27 cellular contexts compared by ENCODE assay signal in the genomic region with DNA sequence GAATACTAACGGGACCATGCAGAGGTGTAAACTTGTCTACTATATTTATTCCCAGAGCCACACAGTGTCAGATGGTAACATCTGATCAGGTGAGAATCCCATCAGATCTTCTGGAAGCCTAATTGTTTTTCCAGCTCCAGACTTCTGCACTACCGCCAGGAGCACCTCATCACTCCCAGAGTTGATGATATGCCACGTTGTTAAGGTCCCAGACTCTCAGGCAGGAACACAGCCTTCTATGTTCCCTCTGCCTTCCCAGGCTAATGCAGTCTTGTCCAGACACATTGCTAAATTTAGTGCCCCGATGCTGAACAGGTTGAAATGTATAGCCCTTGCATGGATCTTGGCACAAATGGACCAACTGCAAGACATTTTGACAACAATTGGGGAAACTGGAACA.
"Had no signal": no experiment of that assay in that cellular context is flagged by ENCODE, and none has a peak within 500 bp of the region (broad histone marks: within the 10 kb centered on the region; RNA-seq: fewer than 3 reads in every experiment).

No MANE protein-coding gene starts in this region.

- H3K4me3 ChIP-seq: adrenal gland, body of pancreas, coronary artery had no signal

- H3K4me1 ChIP-seq: adrenal gland, body of pancreas had no signal

- H3K9me3 ChIP-seq: adrenal gland, body of pancreas had no signal

- H3K36me3 ChIP-seq: adrenal gland had no signal

- H3K27ac ChIP-seq: adrenal gland, body of pancreas, coronary artery, dorsolateral prefrontal cortex had no signal

- ATAC-seq: activated CD4-positive, alpha-beta T cell treated with anti-CD3 and anti-CD28 coated beads for 36 hours; activated CD8-positive, alpha-beta memory T cell treated with anti-CD3 and anti-CD28 coated beads, Interleukin-2, amount 10 ng/mL, durations not matched to agents 7 days and 5 days; activated CD8-positive, alpha-beta T cell treated with anti-CD3 and anti-CD28 coated beads, Interleukin-2, amount 10 ng/mL, durations not matched to agents 7 days and 5 days; activated naive CD8-positive, alpha-beta T cell treated with anti-CD3 and anti-CD28 coated beads, Interleukin-2, amount 50 U/mL, for 24 hours; body of pancreas; esophagus mucosa had no signal

- H3K27me3 ChIP-seq: adrenal gland, body of pancreas, dorsolateral prefrontal cortex had no signal

- DNase-seq: activated CD4-positive, alpha-beta memory T cell treated with anti-CD3 and anti-CD28 coated beads for 36 hours; activated CD4-positive, alpha-beta T cell treated with anti-CD3 and anti-CD28 coated beads for 36 hours; activated CD4-positive, alpha-beta T cell treated with anti-CD3 and anti-CD28 coated beads, Interleukin-2, amount 10 ng/mL, durations not matched to agents 24 days and 14 days; activated CD4-positive, CD25-positive, alpha-beta regulatory T cell; activated CD4-positive, CD25-positive, alpha-beta regulatory T cell treated with anti-CD3 and anti-CD28 coated beads, Interleukin-2, amount 50 U/mL, for 72 hours; activated CD8-positive, alpha-beta memory T cell treated with anti-CD3 and anti-CD28 coated beads, Interleukin-2, amount 10 ng/mL, durations not matched to agents 7 days and 5 days; activated CD8-positive, alpha-beta memory T cell treated with anti-CD3 and anti-CD28 coated beads, Interleukin-2, amount 50 U/mL, for 4 hours; activated CD8-positive, alpha-beta T cell treated with anti-CD3 and anti-CD28 coated beads, Interleukin-2, amount 10 ng/mL, durations not matched to agents 7 days and 5 days; activated effector memory CD4-positive, alpha-beta T cell treated with anti-CD3 and anti-CD28 coated beads, Interleukin-2, amount 50 U/mL, for 16 hours; activated naive CD4-positive, alpha-beta T cell treated with anti-CD3 and anti-CD28 coated beads for 36 hours; activated naive CD8-positive, alpha-beta T cell treated with anti-CD3 and anti-CD28 coated beads for 36 hours; activated naive CD8-positive, alpha-beta T cell treated with anti-CD3 and anti-CD28 coated beads, Interleukin-2, amount 50 U/mL, for 24 hours; activated T-cell treated with anti-CD3 and anti-CD28 coated beads, Interleukin-2, amount 50 U/mL, for 1 hour; activated T-cell treated with anti-CD3 and anti-CD28 coated beads, Interleukin-2, amount 50 U/mL, for 48 hours; adrenal gland; amygdala; aorta; body of pancreas; central memory CD4-positive, alpha-beta T cell; cerebellar nuclear complex; dorsolateral prefrontal cortex; effector memory CD4-positive, alpha-beta T cell; endodermal cell; foreskin fibroblast; T-helper 2 cell had no signal
